In genomic region chr12:43914923-43915468, GRCh38 we compare ENCODE assay signal across 11 cellular contexts.
A peak's percentile ranks its signal among the peaks of the same experiment; 100 is the strongest.
DNase-seq lines count a peak whose midpoint lies in the region; FAIRE-seq and TF ChIP-seq lines count a peak whose summit lies in the region.
"Had no signal": no experiment of that assay in that cellular context is flagged by ENCODE, and none has a peak within 500 bp of the region (broad histone marks: within the 10 kb centered on the region; RNA-seq: fewer than 3 reads in every experiment).

No MANE protein-coding gene starts in this region.

- no peak overlapping the region for H3K4ac ChIP-seq in H1 (replicated peaks; ENCODE audit: insufficient read length, low read depth, low read length)

- POLR2A ChIA-PET in H1 (lab: Charles Lee; ENCODE audit: partially characterized antibody), result interaction anchor here (1.1 kb wide), 1 partner anchor 110 kb away, joined by 3 read pairs; the partner anchor contains the start of gene TWF1

- H3K79me1 ChIP-seq in H1 (ENCODE audit: low read depth, low read length), result no peaks in the 10 kb centered on the region

- DNase-seq in NCI-H82 (lab: John Stamatoyannopoulos, UW) (peak; percentile 49), NCI-H82 treated with DMSO at 0.1 percent for 48 hours (lab: John Stamatoyannopoulos, UW; ENCODE audit: unreplicated experiment) (no peak), Kasumi-1 (lab: John Stamatoyannopoulos, UW) (peak; percentile 30 to 32), H1 (ENCODE audit: low read depth in 1 of 2, low spot score in 2 of 2) (no peak), retinal pigment epithelial cell (ENCODE audit: low read depth) (no peak), glutamatergic neuron (no peak), NCI-H146 (lab: John Stamatoyannopoulos, UW) (no peak), KG1 (lab: John Stamatoyannopoulos, UW) (no peak)
- DNase-seq: NCI-H187 had no signal

- no peaks in the 10 kb centered on the region for H3K9me3 ChIP-seq in H1 (ENCODE audit: insufficient read depth in 2 of 2, low read depth in 1 of 2, low read length in 1 of 2)
- H3K9me3 ChIP-seq: BLaER1 had no signal

- H2BK12ac ChIP-seq in H1 (ENCODE audit: low read depth, low read length), result no peak overlapping the region

- no peak overlapping the region for H3K27ac Mint-ChIP-seq in glutamatergic neuron (ENCODE audit: unreplicated experiment)
- H3K27ac Mint-ChIP-seq: activated naive CD4-positive, alpha-beta T cell treated with anti-CD3 and anti-CD28 coated beads, Interleukin-2, amount 50 U/mL, for 24 hours had no signal

- whole genome bisulfite sequencing in H1 (ENCODE audit: extremely low coverage in 1 of 2, insufficient coverage in 1 of 2, insufficient read length in 1 of 2, insufficient replicate concordance in 2 of 2, low coverage in 1 of 2, low lambda C conversion rate in 2 of 2, missing lambda C conversion rate in 1 of 2), 2 experiments, result 60% methylated on average over 3 of the region's 3 CpGs; no CpG with 5 or more reads in 1 of the 2 experiments

- H2AK5ac ChIP-seq in H1 (ENCODE audit: low read depth, low read length), result no peak overlapping the region

- H3K23me2 ChIP-seq in H1 (ENCODE audit: low read depth, low read length), result no peaks in the 10 kb centered on the region

- no peaks in the 10 kb centered on the region for H3K27me3 Mint-ChIP-seq in glutamatergic neuron (ENCODE audit: unreplicated experiment)
- H3K27me3 Mint-ChIP-seq: activated naive CD4-positive, alpha-beta T cell treated with anti-CD3 and anti-CD28 coated beads, Interleukin-2, amount 50 U/mL, for 24 hours had no signal

- H4K20me1 ChIP-seq in H1 (replicated peaks in 1 of 2; ENCODE audit: control insufficient read depth in 1 of 2, insufficient read depth in 2 of 2, low read length in 2 of 2), result no peaks in the 10 kb centered on the region
- H4K20me1 ChIP-seq: BLaER1 had no signal

- TF ChIP-seq CTCF in H1 (IDR thresholded peaks at IDR 0.05; ENCODE audit: control extremely low read depth in 1 of 3, insufficient read depth in 1 of 3, low read depth in 1 of 3, low read length in 3 of 3) (peak in 2 of 3 experiments; percentile 49 to 64; a peak in 3 of 4 replicates), retinal pigment epithelial cell (conservative IDR thresholded peaks at IDR 0.05; ENCODE audit: low read depth, low read length) (peak; percentile 41), glutamatergic neuron (IDR thresholded peaks at IDR 0.05; ENCODE audit: partially characterized antibody, unreplicated experiment) (no peak)

- no peaks in the 10 kb centered on the region for H3K79me2 ChIP-seq in H1 (ENCODE audit: control insufficient read depth in 1 of 2, insufficient read depth in 2 of 2, low read length in 2 of 2)

- H3K23ac ChIP-seq in H1 (ENCODE audit: insufficient read length), result no peak overlapping the region

- no peaks in the 10 kb centered on the region for H3K36me3 Mint-ChIP-seq in glutamatergic neuron (ENCODE audit: unreplicated experiment)
- H3K36me3 Mint-ChIP-seq: activated naive CD4-positive, alpha-beta T cell treated with anti-CD3 and anti-CD28 coated beads, Interleukin-2, amount 50 U/mL, for 24 hours had no signal

- no peak for TF ChIP-seq POLR2A in H1 (IDR thresholded peaks at IDR 0.05; ENCODE audit: control extremely low read depth in 1 of 2, low read depth in 2 of 2, low read length in 2 of 2)

- H2BK120ac ChIP-seq in H1 (replicated peaks; ENCODE audit: low read depth, low read length), result no peak overlapping the region

- no peak overlapping the region for H3K9ac ChIP-seq in H1 (replicated peaks in 1 of 4; ENCODE audit: extremely low read depth in 1 of 4, low read depth in 3 of 4, low read length in 3 of 4)
- H3K9ac ChIP-seq: BLaER1 had no signal

- no peak overlapping the region for H4K91ac ChIP-seq in H1 (replicated peaks; ENCODE audit: insufficient read length, low read length)

- TF ChIP-seq RAD21 in H1 (IDR thresholded peaks at IDR 0.05 in 1 of 2, conservative IDR thresholded peaks at IDR 0.05 in 1 of 2; ENCODE audit: low read depth in 2 of 2, low read length in 2 of 2), result peak; percentile 61 to 66; a peak in 3 of 4 replicates

- CTCF ChIA-PET in H1 (lab: Charles Lee; ENCODE audit: partially characterized antibody), result interaction anchor here (0.6 to 2.0 kb wide), 10 partner anchors 11 to 427 kb away, joined by 3 to 12 read pairs (median 3); no protein-coding TSS in a partner anchor

- no peak overlapping the region for H2BK15ac ChIP-seq in H1 (ENCODE audit: low read length)

- H2BK20ac ChIP-seq in H1 (ENCODE audit: low read length), result 0 out of 2 replicates have a peak overlapping the region, but pooled peaks have one; percentile 32

- no peak overlapping the region for H3K56ac ChIP-seq in H1 (replicated peaks; ENCODE audit: insufficient read length, low read depth, low read length)

- no peak overlapping the region for H3K18ac ChIP-seq in H1 (ENCODE audit: extremely low read depth, low read length)

- H3K4me1 Mint-ChIP-seq in glutamatergic neuron (ENCODE audit: low read depth, unreplicated experiment), result no peaks in the 10 kb centered on the region
- H3K4me1 Mint-ChIP-seq: activated naive CD4-positive, alpha-beta T cell treated with anti-CD3 and anti-CD28 coated beads, Interleukin-2, amount 50 U/mL, for 24 hours had no signal

- no peak overlapping the region for H3K14ac ChIP-seq in H1 (ENCODE audit: insufficient read length)

- no peak overlapping the region for H3K4me3 Mint-ChIP-seq in glutamatergic neuron (ENCODE audit: unreplicated experiment)
- H3K4me3 Mint-ChIP-seq: activated naive CD4-positive, alpha-beta T cell treated with anti-CD3 and anti-CD28 coated beads, Interleukin-2, amount 50 U/mL, for 24 hours had no signal

- no peak overlapping the region for H3K4me3 ChIP-seq in H1 (ENCODE audit: extremely low read depth in 1 of 4, insufficient read depth in 2 of 4, low read depth in 3 of 4, low read length in 4 of 4)
- H3K4me3 ChIP-seq in retinal pigment epithelial cell (ENCODE audit: low read length), result no peak overlapping the region
- H3K4me3 ChIP-seq: BLaER1 had no signal

- peak; percentile 88 for FAIRE-seq in H1 (lab: Jason Lieb, UNC)

- no peaks in the 10 kb centered on the region for H3K27me3 ChIP-seq in H1 (replicated peaks in 1 of 4; ENCODE audit: control insufficient read depth in 3 of 4, extremely low read depth in 1 of 4, insufficient read depth in 3 of 4, low read length in 3 of 4)
- H3K27me3 ChIP-seq: BLaER1 had no signal

- no peaks in the 10 kb centered on the region for H3K9me3 Mint-ChIP-seq in glutamatergic neuron (ENCODE audit: unreplicated experiment)
- H3K9me3 Mint-ChIP-seq: activated naive CD4-positive, alpha-beta T cell treated with anti-CD3 and anti-CD28 coated beads, Interleukin-2, amount 50 U/mL, for 24 hours had no signal

- no peak overlapping the region for H4K5ac ChIP-seq in H1 (ENCODE audit: insufficient read length, low read depth, low read length)

- no peak overlapping the region for H3K4me2 ChIP-seq in H1 (ENCODE audit: insufficient read depth in 1 of 2, low read depth in 2 of 2, low read length in 2 of 2)
- H3K4me2 ChIP-seq: BLaER1 had no signal

- H2BK5ac ChIP-seq in H1 (ENCODE audit: low read depth, low read length), result no peak overlapping the region

- TF ChIP-seq EP300 in H1 (IDR thresholded peaks at IDR 0.05; ENCODE audit: borderline replicate concordance in 1 of 2, low read depth in 2 of 2, low read length in 2 of 2), result no peak

- H3K36me3 ChIP-seq in H1 (ENCODE audit: control insufficient read depth in 2 of 4, insufficient read depth in 4 of 4, low read length in 3 of 4), result no peaks in the 10 kb centered on the region
- H3K36me3 ChIP-seq: BLaER1 had no signal

- no peak overlapping the region for H4K8ac ChIP-seq in H1 (ENCODE audit: extremely low read depth, insufficient read depth, low read length)

- peaks cover 0 to 3% (median 0%) of the 10 kb centered on the region in 4 experiments; a peak in 2 of 7 replicates for H3K4me1 ChIP-seq in H1 (replicated peaks in 1 of 4; ENCODE audit: control insufficient read depth in 3 of 4, insufficient read depth in 4 of 4, low read length in 3 of 4)

- H3K27ac ChIP-seq in H1 (ENCODE audit: low read depth, low read length), result no peak overlapping the region
- H3K27ac ChIP-seq: BLaER1 had no signal

- H2AFZ ChIP-seq in H1 (ENCODE audit: low read length), result no peak overlapping the region

TF ChIP-seq in H1, 55 proteins besides CTCF, POLR2A, EP300 and RAD21:
- TF ChIP-seq SIX5 (IDR thresholded peaks at IDR 0.05; ENCODE audit: low read depth, low read length) (no peak), BACH1 (IDR thresholded peaks at IDR 0.05; ENCODE audit: low read length) (no peak), BCL11A (IDR thresholded peaks at IDR 0.05; ENCODE audit: low read depth in 2 of 2, low read length in 2 of 2) (no peak), TBP (IDR thresholded peaks at IDR 0.05; ENCODE audit: low read depth, low read length) (no peak), RNF2 (IDR thresholded peaks at IDR 0.05; ENCODE audit: borderline replicate concordance, low read depth, low read length, missing control alignments, poor library complexity, severe bottlenecking) (no peak), FOSL1 (IDR thresholded peaks at IDR 0.05; ENCODE audit: insufficient read depth, low read depth, low read length) (no peak), CREB1 (IDR thresholded peaks at IDR 0.05) (no peak), RBBP5 (IDR thresholded peaks at IDR 0.05; ENCODE audit: borderline replicate concordance, low read depth, low read length) (no peak), HDAC6 (IDR thresholded peaks at IDR 0.05; ENCODE audit: low read depth, low read length) (no peak), EZH2 (IDR thresholded peaks at IDR 0.05; ENCODE audit: low read depth, low read length, severe bottlenecking) (no peak), SP4 (IDR thresholded peaks at IDR 0.05; ENCODE audit: low read length) (no peak), GTF2F1 (IDR thresholded peaks at IDR 0.05; ENCODE audit: borderline replicate concordance, low read depth, low read length) (no peak), SIRT6 (IDR thresholded peaks at IDR 0.05; ENCODE audit: low read length) (no peak)

Comparison
In these comparisons a context has a peak if more than half of its experiments do, and no peak if none do; other contexts are left out.
1. DNase-seq: peak in NCI-H82 (single experiment) and Kasumi-1 (2 of 2); none in NCI-H82 treated with DMSO at 0.1 percent for 48 hours (single experiment), H1 (0 of 2), retinal pigment epithelial cell (single experiment), glutamatergic neuron (single experiment), NCI-H146 (single experiment) and KG1 (single experiment).